21 cellular contexts compared by ENCODE assay signal in the genomic region with DNA sequence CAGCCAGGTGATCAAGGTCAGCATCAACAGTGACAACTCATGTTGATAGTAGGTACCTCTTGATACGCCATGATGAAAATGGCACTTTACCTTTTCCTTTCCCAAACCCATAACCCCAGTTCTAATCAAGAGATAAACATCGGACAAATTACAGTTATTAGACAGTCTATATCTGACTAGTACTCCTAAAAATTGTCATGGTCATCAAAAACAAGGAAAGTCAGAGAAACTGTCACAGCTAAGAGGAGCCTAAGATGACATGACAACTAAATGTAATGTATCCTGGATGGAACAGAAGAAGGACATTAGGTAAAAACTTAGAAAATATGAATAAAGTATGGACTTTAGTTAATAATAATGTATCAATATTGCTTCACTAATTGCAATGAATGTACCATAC.
DNase-seq lines count a peak whose midpoint lies in the region; ATAC-seq, FAIRE-seq and TF ChIP-seq lines count a peak whose summit lies in the region.
"Had no signal": no experiment of that assay in that cellular context is flagged by ENCODE, and none has a peak within 500 bp of the region (broad histone marks: within the 10 kb centered on the region; RNA-seq: fewer than 3 reads in every experiment).

No MANE protein-coding gene starts in this region.

- ATAC-seq in HepG2, result no peak
- no peak for ATAC-seq in right lobe of liver
- ATAC-seq in HG02610 (IDR thresholded peaks at IDR 0.05; ENCODE audit: unreplicated experiment), result peak; percentile 20
- ATAC-seq in K562, result no peak
- ATAC-seq: HCT116 had no signal

- no peaks in the 10 kb centered on the region for H3K79me2 ChIP-seq in HepG2 (ENCODE audit: insufficient read depth, low read length)
- no peaks in the 10 kb centered on the region for H3K79me2 ChIP-seq in K562 (ENCODE audit: control insufficient read depth, insufficient read depth, low read length)

- peaks cover 0 to 3% of the 10 kb centered on the region in 2 donors for H3K36me3 Mint-ChIP-seq in CD14-positive monocyte
- H3K36me3 Mint-ChIP-seq in T-helper 2 cell treated with Interferon-gamma antibody and Interleukin-4, amounts not matched to agents 5 μg/mL and 100 μg/mL, for 36 hours (ENCODE audit: low read depth), result peaks cover 11% of the 10 kb centered on the region

- DNase-seq in HepG2 (ENCODE audit: low spot score) (no peak), right lobe of liver (no peak), K562 (ENCODE audit: extremely low read depth in 1 of 4, low spot score in 3 of 4) (no peak), CD14-positive monocyte (ENCODE audit: low spot score) (no peak), ecto neural progenitor cell (ENCODE audit: low spot score) (no peak)
- no peak for DNase-seq in T-helper 2 cell treated with Interferon-gamma antibody and Interleukin-4, amounts not matched to agents 5 μg/mL and 100 μg/mL, for 36 hours (ENCODE audit: low spot score)
- DNase-seq: CD4-positive, CD25-positive, alpha-beta regulatory T cell; CD8-positive, alpha-beta memory T cell; COR-L47; DMS 273 treated with DMSO at 0.1 percent for 48 hours; DMS53; DND-41; EL; GOT3; H7; HFFc6 had no signal

- no peak overlapping the region for H3K27ac Mint-ChIP-seq in CD14-positive monocyte
- H3K27ac Mint-ChIP-seq in T-helper 2 cell treated with Interferon-gamma antibody and Interleukin-4, amounts not matched to agents 5 μg/mL and 100 μg/mL, for 36 hours, result no peak overlapping the region
- H3K27ac Mint-ChIP-seq: CD4-positive, CD25-positive, alpha-beta regulatory T cell; CD8-positive, alpha-beta memory T cell; HFFc6 had no signal

- POLR2A ChIA-PET in HepG2 (lab: Yijun Ruan, JAX) (no interaction called here), K562 (lab: Yijun Ruan, JAX) (no interaction called here)

- H3K27ac ChIP-seq in HepG2 (ENCODE audit: extremely low read length, insufficient read depth, low read length), result no peak overlapping the region
- H3K27ac ChIP-seq in right lobe of liver, result no peak overlapping the region
- no peak overlapping the region for H3K27ac ChIP-seq in K562 (ENCODE audit: extremely low read depth, low read depth, low read length)
- H3K27ac ChIP-seq: 22Rv1; BLaER1 treated with 17β-estradiol and CSF1 and Interleukin-3, amounts not matched to agents 10 nM and 100 nM had no signal

- H3K4me1 ChIP-seq in HepG2 (ENCODE audit: insufficient read depth, low read length) (no peaks in the 10 kb centered on the region), right lobe of liver (no peaks in the 10 kb centered on the region), K562 (replicated peaks in 1 of 2; ENCODE audit: control insufficient read depth in 2 of 2, insufficient read depth in 2 of 2, low read length in 2 of 2) (no peaks in the 10 kb centered on the region)

- TF ChIP-seq POLR2A in HepG2 (IDR thresholded peaks at IDR 0.05; ENCODE audit: insufficient read depth in 1 of 2, low read depth in 2 of 2, low read length in 2 of 2) (no peak), right lobe of liver (IDR thresholded peaks at IDR 0.05) (no peak), K562 (conservative IDR thresholded peaks at IDR 0.05) (no peak)

- H4K20me1 ChIP-seq in HepG2 (ENCODE audit: insufficient read depth, low read length) (no peaks in the 10 kb centered on the region), K562 (replicated peaks; ENCODE audit: control insufficient read depth, insufficient read depth, low read length) (no peaks in the 10 kb centered on the region)
- H4K20me1 ChIP-seq: BLaER1 treated with 17β-estradiol and CSF1 and Interleukin-3, amounts not matched to agents 10 nM and 100 nM had no signal

- TF ChIP-seq EP300 in HepG2 (IDR thresholded peaks at IDR 0.05; ENCODE audit: low read depth in 2 of 2, low read length in 2 of 2) (no peak), HepG2 (CRISPR knock-in tag; IDR thresholded peaks at IDR 0.05; ENCODE audit: borderline replicate concordance) (no peak), K562 (IDR thresholded peaks at IDR 0.05; ENCODE audit: low read length) (no peak)

- TF ChIP-seq RAD21 in HepG2 (CRISPR knock-in tag; IDR thresholded peaks at IDR 0.05), result no peak
- TF ChIP-seq RAD21 in K562 (CRISPR knock-in tag; conservative IDR thresholded peaks at IDR 0.05 in 1 of 2, IDR thresholded peaks at IDR 0.05 in 1 of 2), result no peak

- H3K4me2 ChIP-seq in HepG2 (ENCODE audit: low read depth, low read length) (no peak overlapping the region), K562 (ENCODE audit: insufficient read depth, low read length) (no peak overlapping the region)
- H3K4me2 ChIP-seq: BLaER1 treated with 17β-estradiol and CSF1 and Interleukin-3, amounts not matched to agents 10 nM and 100 nM had no signal

- intact Hi-C loops in HepG2 (cut with micrococcal nuclease; ENCODE audit: unreplicated experiment), result no loop called here
- intact Hi-C loops in right lobe of liver (cut with DNase I), result no loop called here
- intact Hi-C loops in K562 (cut with micrococcal nuclease), result no loop called here
- intact Hi-C loops in CD14-positive monocyte (cut with micrococcal nuclease), result no loop called here

- H3K36me3 ChIP-seq in HepG2 (replicated peaks in 1 of 2; ENCODE audit: control insufficient read depth in 1 of 2, insufficient read depth in 2 of 2, low read length in 2 of 2), result no peaks in the 10 kb centered on the region; a peak in 1 of 5 replicates
- no peaks in the 10 kb centered on the region for H3K36me3 ChIP-seq in right lobe of liver
- no peaks in the 10 kb centered on the region for H3K36me3 ChIP-seq in K562 (ENCODE audit: control insufficient read depth, insufficient read depth, low read length)

- FAIRE-seq in HepG2 (lab: Jason Lieb, UNC) (no peak), K562 (lab: Jason Lieb, UNC) (no peak)
- FAIRE-seq: GM12878 had no signal

- no peaks in the 10 kb centered on the region for H3K4me1 Mint-ChIP-seq in CD14-positive monocyte
- H3K4me1 Mint-ChIP-seq in T-helper 2 cell treated with Interferon-gamma antibody and Interleukin-4, amounts not matched to agents 5 μg/mL and 100 μg/mL, for 36 hours (ENCODE audit: low read depth), result peaks cover 2% of the 10 kb centered on the region

- H3K9ac ChIP-seq in HepG2 (ENCODE audit: insufficient read depth, low read depth, low read length), result no peak overlapping the region
- no peak overlapping the region for H3K9ac ChIP-seq in K562 (ENCODE audit: insufficient read depth in 1 of 2, low read depth in 2 of 2, low read length in 2 of 2)
- H3K9ac ChIP-seq: BLaER1 treated with 17β-estradiol and CSF1 and Interleukin-3, amounts not matched to agents 10 nM and 100 nM had no signal

- WGBS in HepG2 (ENCODE audit: low lambda C conversion rate), result 97% methylated on average over 2 of the region's 2 CpGs
- 95% methylated on average over 2 of the region's 2 CpGs for WGBS in right lobe of liver (ENCODE audit: insufficient coverage, low coverage, low lambda C conversion rate, missing lambda C conversion rate)
- WGBS in K562 (ENCODE audit: insufficient coverage, low coverage, missing lambda C conversion rate), result 0% methylated on average over 2 of the region's 2 CpGs

- H3K9me3 ChIP-seq in HepG2 (ENCODE audit: low read length) (no peaks in the 10 kb centered on the region), right lobe of liver (no peaks in the 10 kb centered on the region), K562 (replicated peaks; ENCODE audit: control insufficient read depth, insufficient read depth, low read depth, low read length) (no peaks in the 10 kb centered on the region)

- CTCF ChIA-PET in HepG2 (lab: Yijun Ruan, JAX; ENCODE audit: low intra/inter-chr PET ratio, low total read pairs) (no interaction called here), K562 (lab: Yijun Ruan, JAX; ENCODE audit: low intra/inter-chr PET ratio) (no interaction called here)

- peaks cover 0 to 3% (median 0%) of the 10 kb centered on the region in 7 donors for H3K9me3 Mint-ChIP-seq in CD14-positive monocyte
- H3K9me3 Mint-ChIP-seq in T-helper 2 cell treated with Interferon-gamma antibody and Interleukin-4, amounts not matched to agents 5 μg/mL and 100 μg/mL, for 36 hours, result peaks cover 4% of the 10 kb centered on the region
- H3K9me3 Mint-ChIP-seq: CD4-positive, CD25-positive, alpha-beta regulatory T cell; CD8-positive, alpha-beta memory T cell; HFFc6 had no signal

- BruUV-seq in HepG2 (replicated peaks; lab: Mats Ljungman, UMichigan) (no TSS peak), K562 (replicated peaks; lab: Mats Ljungman, UMichigan) (no TSS peak)

- no peaks in the 10 kb centered on the region for H3K9me1 ChIP-seq in K562 (ENCODE audit: control insufficient read depth, insufficient read depth, low read length)

- no peak overlapping the region for H3K4me3 Mint-ChIP-seq in CD14-positive monocyte
- H3K4me3 Mint-ChIP-seq in T-helper 2 cell treated with Interferon-gamma antibody and Interleukin-4, amounts not matched to agents 5 μg/mL and 100 μg/mL, for 36 hours, result no peak overlapping the region
- H3K4me3 Mint-ChIP-seq: CD4-positive, CD25-positive, alpha-beta regulatory T cell; CD8-positive, alpha-beta memory T cell; HFFc6 had no signal

- H3K27me3 Mint-ChIP-seq in CD14-positive monocyte (ENCODE audit: low read depth in 3 of 3), result peaks cover 0 to 1% (median 0%) of the 10 kb centered on the region in 3 donors
- no peaks in the 10 kb centered on the region for H3K27me3 Mint-ChIP-seq in T-helper 2 cell treated with Interferon-gamma antibody and Interleukin-4, amounts not matched to agents 5 μg/mL and 100 μg/mL, for 36 hours (ENCODE audit: low read depth)
- H3K27me3 Mint-ChIP-seq: CD4-positive, CD25-positive, alpha-beta regulatory T cell; CD8-positive, alpha-beta memory T cell had no signal

- H3K4me3 ChIP-seq in HepG2 (replicated peaks in 1 of 3; ENCODE audit: insufficient read depth in 1 of 3, low read depth in 2 of 3, low read length in 3 of 3) (no peak overlapping the region), right lobe of liver (no peak overlapping the region), K562 (no peak overlapping the region)
- H3K4me3 ChIP-seq: BLaER1 treated with 17β-estradiol and CSF1 and Interleukin-3, amounts not matched to agents 10 nM and 100 nM; GM12878 had no signal

- H3K27me3 ChIP-seq in HepG2 (ENCODE audit: control insufficient read depth in 1 of 2, insufficient read depth in 2 of 2, low read length in 2 of 2) (no peaks in the 10 kb centered on the region), right lobe of liver (no peaks in the 10 kb centered on the region), K562 (ENCODE audit: control insufficient read depth in 2 of 2, insufficient read depth in 2 of 2, low read length in 2 of 2) (peaks cover 3% of the 10 kb centered on the region in 2 experiments; a peak in 3 of 5 replicates)
- H3K27me3 ChIP-seq: BLaER1 treated with 17β-estradiol and CSF1 and Interleukin-3, amounts not matched to agents 10 nM and 100 nM had no signal

- TF ChIP-seq CTCF in HepG2 (CRISPR knock-in tag; IDR thresholded peaks at IDR 0.05) (no peak), right lobe of liver (IDR thresholded peaks at IDR 0.05) (no peak), K562 (IDR thresholded peaks at IDR 0.05 in 2 of 3, conservative IDR thresholded peaks at IDR 0.05 in 1 of 3; ENCODE audit: insufficient read depth in 2 of 3, low read depth in 1 of 3, low read length in 3 of 3) (no peak), CD14-positive monocyte (IDR thresholded peaks at IDR 0.05) (no peak)

- H2AFZ ChIP-seq in HepG2 (ENCODE audit: low read length) (no peak overlapping the region), K562 (ENCODE audit: low read depth, low read length) (no peak overlapping the region)

- in situ Hi-C loops in HepG2 (cut with HindIII; ENCODE audit: extremely low pct_ligation_motif_present, low pct_unique_long_range_greater_than_20kb), result no loop called here
- in situ Hi-C loops in K562 (cut with MboI), result no loop called here
